ENCODE assay signal across 32 cellular contexts in genomic region chr12:85979641-85980040, GRCh38.
"Had no signal": no experiment of that assay in that cellular context is flagged by ENCODE, and none has a peak within 500 bp of the region (broad histone marks: within the 10 kb centered on the region; RNA-seq: fewer than 3 reads in every experiment).

No MANE protein-coding gene starts in this region.

- H3K9me3 ChIP-seq: ascending aorta, gastroesophageal sphincter, left lung, lower lobe of right lung, spleen, tibial nerve had no signal

- ATAC-seq: gastroesophageal sphincter; left lung; lower lobe of right lung; naive thymus-derived CD8-positive, alpha-beta T cell; right cardiac atrium; T-helper 17 cell had no signal

- H3K36me3 ChIP-seq: ascending aorta, gastroesophageal sphincter, left lung, lower lobe of right lung, spleen, tibial nerve had no signal

- H3K9me3 Mint-ChIP-seq: activated CD4-positive, alpha-beta T cell treated with anti-CD3 and anti-CD28 coated beads, Interleukin-2, amount 10 ng/mL, durations not matched to agents 24 days and 14 days; activated naive CD4-positive, alpha-beta T cell treated with anti-CD3 and anti-CD28 coated beads, Interleukin-2, amount 10 ng/mL, durations not matched to agents 7 days and 5 days; activated naive CD8-positive, alpha-beta T cell treated with anti-CD3 and anti-CD28 coated beads, Interleukin-2, amount 10 ng/mL, durations not matched to agents 7 days and 5 days; brain; neural crest cell had no signal

- H3K36me3 Mint-ChIP-seq: activated CD4-positive, alpha-beta memory T cell treated with anti-CD3 and anti-CD28 coated beads for 36 hours; activated naive CD4-positive, alpha-beta T cell treated with anti-CD3 and anti-CD28 coated beads, Interleukin-2, amount 10 ng/mL, durations not matched to agents 7 days and 5 days; activated naive CD8-positive, alpha-beta T cell treated with anti-CD3 and anti-CD28 coated beads, Interleukin-2, amount 10 ng/mL, durations not matched to agents 7 days and 5 days; immature natural killer cell; naive thymus-derived CD8-positive, alpha-beta T cell had no signal

- H3K27ac Mint-ChIP-seq: activated CD4-positive, alpha-beta memory T cell treated with anti-CD3 and anti-CD28 coated beads for 36 hours; activated CD4-positive, alpha-beta T cell treated with anti-CD3 and anti-CD28 coated beads, Interleukin-2, amount 10 ng/mL, durations not matched to agents 24 days and 14 days; activated naive CD4-positive, alpha-beta T cell treated with anti-CD3 and anti-CD28 coated beads, Interleukin-2, amount 10 ng/mL, durations not matched to agents 7 days and 5 days; activated naive CD8-positive, alpha-beta T cell treated with anti-CD3 and anti-CD28 coated beads, Interleukin-2, amount 10 ng/mL, durations not matched to agents 7 days and 5 days; brain; immature natural killer cell; naive thymus-derived CD8-positive, alpha-beta T cell; T-helper 17 cell had no signal

- H3K27me3 Mint-ChIP-seq: activated CD4-positive, alpha-beta memory T cell treated with anti-CD3 and anti-CD28 coated beads for 36 hours; activated CD4-positive, alpha-beta T cell treated with anti-CD3 and anti-CD28 coated beads, Interleukin-2, amount 10 ng/mL, durations not matched to agents 24 days and 14 days; activated naive CD4-positive, alpha-beta T cell treated with anti-CD3 and anti-CD28 coated beads, Interleukin-2, amount 10 ng/mL, durations not matched to agents 7 days and 5 days; activated naive CD8-positive, alpha-beta T cell treated with anti-CD3 and anti-CD28 coated beads, Interleukin-2, amount 10 ng/mL, durations not matched to agents 7 days and 5 days; brain; naive thymus-derived CD8-positive, alpha-beta T cell; T-helper 17 cell had no signal

- H3K4me3 ChIP-seq: ascending aorta, gastroesophageal sphincter, left lung, lower lobe of right lung, spleen, tibial nerve had no signal

- DNase-seq: activated CD4-positive, alpha-beta memory T cell treated with anti-CD3 and anti-CD28 coated beads for 36 hours; activated CD4-positive, alpha-beta T cell treated with anti-CD3 and anti-CD28 coated beads, Interleukin-2, amount 10 ng/mL, durations not matched to agents 24 days and 14 days; activated CD4-positive, CD25-positive, alpha-beta regulatory T cell treated with anti-CD3 and anti-CD28 coated beads, Interleukin-2, amount 50 U/mL, for 72 hours; activated CD8-positive, alpha-beta memory T cell treated with anti-CD3 and anti-CD28 coated beads, Interleukin-2, amount 50 U/mL, for 4 hours; activated gamma-delta T cell; activated naive CD4-positive, alpha-beta T cell treated with anti-CD3 and anti-CD28 coated beads, Interleukin-2, amount 10 ng/mL, durations not matched to agents 7 days and 5 days; activated naive CD8-positive, alpha-beta T cell treated with anti-CD3 and anti-CD28 coated beads, Interleukin-2, amount 10 ng/mL, durations not matched to agents 7 days and 5 days; activated T-cell treated with anti-CD3 and anti-CD28 coated beads, Interleukin-2, amount 50 U/mL, for 1 hour; caudate nucleus; dermis blood vessel endothelial cell; effector CD4-positive, alpha-beta T cell; head of caudate nucleus; hypothalamus; immature natural killer cell; kidney; left lung; lower lobe of right lung; mesenchymal stem cell; naive thymus-derived CD8-positive, alpha-beta T cell; nucleus accumbens; right cardiac atrium; spleen; stimulated activated naive CD4-positive, alpha-beta T cell treated with Interleukin-2 at 50 U/mL for 16 hours; T-helper 17 cell; T1000 had no signal

- H3K4me1 ChIP-seq: ascending aorta, gastroesophageal sphincter, left lung, lower lobe of right lung, parathyroid adenoma, spleen, tibial nerve had no signal

- H3K4me1 Mint-ChIP-seq: activated CD4-positive, alpha-beta T cell treated with anti-CD3 and anti-CD28 coated beads, Interleukin-2, amount 10 ng/mL, durations not matched to agents 24 days and 14 days; activated naive CD4-positive, alpha-beta T cell treated with anti-CD3 and anti-CD28 coated beads, Interleukin-2, amount 10 ng/mL, durations not matched to agents 7 days and 5 days; activated naive CD8-positive, alpha-beta T cell treated with anti-CD3 and anti-CD28 coated beads, Interleukin-2, amount 10 ng/mL, durations not matched to agents 7 days and 5 days; brain; immature natural killer cell; naive thymus-derived CD8-positive, alpha-beta T cell; neural crest cell; T-helper 17 cell had no signal

- H3K4me3 Mint-ChIP-seq: activated CD4-positive, alpha-beta memory T cell treated with anti-CD3 and anti-CD28 coated beads for 36 hours; activated CD4-positive, alpha-beta T cell treated with anti-CD3 and anti-CD28 coated beads, Interleukin-2, amount 10 ng/mL, durations not matched to agents 24 days and 14 days; activated naive CD4-positive, alpha-beta T cell treated with anti-CD3 and anti-CD28 coated beads, Interleukin-2, amount 10 ng/mL, durations not matched to agents 7 days and 5 days; activated naive CD8-positive, alpha-beta T cell treated with anti-CD3 and anti-CD28 coated beads, Interleukin-2, amount 10 ng/mL, durations not matched to agents 7 days and 5 days; brain; immature natural killer cell; naive thymus-derived CD8-positive, alpha-beta T cell; neural crest cell; T-helper 17 cell had no signal

- H3K9ac ChIP-seq: parathyroid adenoma had no signal

- H3K27ac ChIP-seq: ascending aorta, epithelial cell of prostate, gastroesophageal sphincter, left lung, lower lobe of right lung, parathyroid adenoma, spleen, tibial nerve had no signal

- H3K27me3 ChIP-seq: ascending aorta, gastroesophageal sphincter, left lung, spleen, tibial nerve had no signal
